24 cellular contexts compared by ENCODE assay signal in the genomic region with DNA sequence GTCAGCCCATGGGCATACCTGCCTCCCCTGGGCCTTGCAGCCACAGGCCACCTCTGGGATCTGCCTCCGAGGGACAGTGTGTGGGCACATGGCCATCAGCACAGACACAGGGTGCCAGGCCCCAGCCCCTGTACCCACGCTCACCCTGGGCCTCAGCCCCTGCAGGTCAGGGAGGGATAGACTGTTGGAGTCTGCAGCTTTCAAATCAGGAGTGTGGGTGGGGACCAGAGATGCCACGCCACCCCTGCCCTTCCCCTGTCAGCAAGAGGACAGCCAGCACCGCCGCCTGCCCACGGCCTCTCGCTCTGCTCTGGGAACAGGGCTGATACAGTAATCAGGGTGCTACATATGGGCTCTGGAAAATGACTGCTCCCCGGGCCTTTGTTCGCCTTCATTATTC.
"Had no signal": no experiment of that assay in that cellular context is flagged by ENCODE, and none has a peak within 500 bp of the region (broad histone marks: within the 10 kb centered on the region; RNA-seq: fewer than 3 reads in every experiment).

No MANE protein-coding gene starts in this region.

- H3K27me3 Mint-ChIP-seq: activated CD8-positive, alpha-beta T cell treated with anti-CD3 and anti-CD28 coated beads for 36 hours; activated T-helper 17 cell treated with anti-CD3 and anti-CD28 coated beads, Interleukin-2, amount 50 U/mL, for 72 hours had no signal

- H3K36me3 ChIP-seq: gastroesophageal sphincter, right lobe of liver, transverse colon had no signal

- H3K9me3 Mint-ChIP-seq: activated CD8-positive, alpha-beta T cell treated with anti-CD3 and anti-CD28 coated beads for 36 hours; activated naive CD4-positive, alpha-beta T cell treated with anti-CD3 and anti-CD28 coated beads, Interleukin-2, amount 50 U/mL, for 72 hours; activated T-cell treated with anti-CD3 and anti-CD28 coated beads, Interleukin-2, amount 50 U/mL, for 4 hours; activated T-helper 17 cell treated with anti-CD3 and anti-CD28 coated beads, Interleukin-2, amount 50 U/mL, for 72 hours; immature natural killer cell; natural killer cell; WTC11 had no signal

- DNase-seq: activated CD4-positive, alpha-beta T cell treated with anti-CD3 and anti-CD28 coated beads for 1 hour; activated CD4-positive, alpha-beta T cell treated with anti-CD3 and anti-CD28 coated beads, Interleukin-2, amount 50 U/mL, for 1 hour; activated CD8-positive, alpha-beta T cell treated with anti-CD3 and anti-CD28 coated beads for 36 hours; activated gamma-delta T cell treated with Interleukin-2 at 50 U/mL for 16 hours; activated T-cell treated with anti-CD3 and anti-CD28 coated beads, Interleukin-2, amount 50 U/mL, for 4 hours; anterior cingulate cortex; dermis blood vessel endothelial cell; effector CD4-positive, alpha-beta T cell; hypothalamus; immature natural killer cell; mesendoderm; natural killer cell; posterior cingulate gyrus; right lobe of liver; stimulated activated CD4-positive, alpha-beta T cell treated with anti-CD3 and anti-CD28 coated beads, Interleukin-4, amount 100 ng/mL, for 1 hour; stimulated activated naive CD8-positive, alpha-beta T cell treated with anti-CD3 and anti-CD28 coated beads, Interleukin-15, Interleukin-2, amounts not matched to agents 100 U/mL and 50 U/mL, for 24 hours; testis; transverse colon had no signal

- H3K9me3 ChIP-seq: gastroesophageal sphincter, right lobe of liver, testis, transverse colon had no signal

- ATAC-seq: activated CD8-positive, alpha-beta T cell treated with anti-CD3 and anti-CD28 coated beads for 36 hours; activated naive CD4-positive, alpha-beta T cell treated with anti-CD3 and anti-CD28 coated beads, Interleukin-2, amount 50 U/mL, for 72 hours; activated T-cell treated with anti-CD3 and anti-CD28 coated beads, Interleukin-2, amount 50 U/mL, for 4 hours; activated T-helper 17 cell treated with anti-CD3 and anti-CD28 coated beads, Interleukin-2, amount 50 U/mL, for 72 hours; gastroesophageal sphincter; left lobe of liver; natural killer cell; right lobe of liver; stimulated activated naive CD8-positive, alpha-beta T cell treated with anti-CD3 and anti-CD28 coated beads, Interleukin-15, Interleukin-2, amounts not matched to agents 100 U/mL and 50 U/mL, for 24 hours; WTC11 had no signal

- H3K4me3 Mint-ChIP-seq: activated CD8-positive, alpha-beta T cell treated with anti-CD3 and anti-CD28 coated beads for 36 hours; activated T-cell treated with anti-CD3 and anti-CD28 coated beads, Interleukin-2, amount 50 U/mL, for 4 hours; activated T-helper 17 cell treated with anti-CD3 and anti-CD28 coated beads, Interleukin-2, amount 50 U/mL, for 72 hours; immature natural killer cell; natural killer cell; WTC11 had no signal

- H3K27ac Mint-ChIP-seq: activated CD8-positive, alpha-beta T cell treated with anti-CD3 and anti-CD28 coated beads for 36 hours; activated naive CD4-positive, alpha-beta T cell treated with anti-CD3 and anti-CD28 coated beads, Interleukin-2, amount 50 U/mL, for 72 hours; activated T-helper 17 cell treated with anti-CD3 and anti-CD28 coated beads, Interleukin-2, amount 50 U/mL, for 72 hours; immature natural killer cell; natural killer cell; WTC11 had no signal

- H3K4me3 ChIP-seq: gastroesophageal sphincter, lung, right lobe of liver, testis, transverse colon had no signal

- H3K36me3 Mint-ChIP-seq: activated naive CD4-positive, alpha-beta T cell treated with anti-CD3 and anti-CD28 coated beads, Interleukin-2, amount 50 U/mL, for 72 hours; immature natural killer cell; natural killer cell; WTC11 had no signal

- H3K27ac ChIP-seq: gastroesophageal sphincter, right lobe of liver, testis, transverse colon had no signal

- H3K27me3 ChIP-seq: gastroesophageal sphincter, right lobe of liver, testis, transverse colon had no signal

- H3K4me1 ChIP-seq: right lobe of liver, transverse colon had no signal

- H3K4me1 Mint-ChIP-seq: activated T-helper 17 cell treated with anti-CD3 and anti-CD28 coated beads, Interleukin-2, amount 50 U/mL, for 72 hours had no signal
